19 cellular contexts compared by ENCODE assay signal in genomic region chr3:125262155-125262554, GRCh38. TPM values are rescaled to one million over a fixed set of nuclear protein-coding genes. Genes with fewer than 3 reads are reported as not detected.
DNase-seq lines count a peak whose midpoint lies in the region; ATAC-seq, FAIRE-seq and TF ChIP-seq lines count a peak whose summit lies in the region.
"Had no signal": no experiment of that assay in that cellular context is flagged by ENCODE, and none has a peak within 500 bp of the region (broad histone marks: within the 10 kb centered on the region; RNA-seq: fewer than 3 reads in every experiment).

No MANE protein-coding gene starts in this region.

- TF ChIP-seq POLR2A in HepG2 (IDR thresholded peaks at IDR 0.05; ENCODE audit: insufficient read depth in 1 of 2, low read depth in 2 of 2, low read length in 2 of 2) (no peak), body of pancreas (IDR thresholded peaks at IDR 0.05) (no peak)

- FAIRE-seq in HepG2 (lab: Jason Lieb, UNC) = no peak
- FAIRE-seq: G401.6, H1 had no signal

- BruUV-seq in HepG2 (replicated peaks; lab: Mats Ljungman, UMichigan) = no TSS peak

- no peak for ATAC-seq in HepG2
- no peak for ATAC-seq in body of pancreas
- ATAC-seq in HG03139 (IDR thresholded peaks at IDR 0.05; ENCODE audit: unreplicated experiment) = no peak

- TF ChIP-seq RAD21 in liver (IDR thresholded peaks at IDR 0.05) (no peak), HepG2 (CRISPR knock-in tag; IDR thresholded peaks at IDR 0.05) (no peak)

- no peaks in the 10 kb centered on the region for H3K9me3 ChIP-seq in liver (ENCODE audit: control insufficient read depth in 4 of 4, low read length in 3 of 4)
- no peaks in the 10 kb centered on the region for H3K9me3 ChIP-seq in HepG2 (ENCODE audit: low read length)
- no peaks in the 10 kb centered on the region for H3K9me3 ChIP-seq in adipocyte (ENCODE audit: control insufficient read depth, low read length)
- no peaks in the 10 kb centered on the region for H3K9me3 ChIP-seq in body of pancreas
- H3K9me3 ChIP-seq: BE2C had no signal

- H3K27me3 ChIP-seq in liver (ENCODE audit: control insufficient read depth in 4 of 4, insufficient read depth in 4 of 4, low read length in 3 of 4) (no peaks in the 10 kb centered on the region), HepG2 (ENCODE audit: control insufficient read depth in 1 of 2, insufficient read depth in 2 of 2, low read length in 2 of 2) (no peaks in the 10 kb centered on the region), adipocyte (replicated peaks; ENCODE audit: control insufficient read depth, insufficient read depth, low read length) (no peaks in the 10 kb centered on the region), body of pancreas (no peaks in the 10 kb centered on the region)
- H3K27me3 ChIP-seq: BE2C had no signal

- no peak for DNase-seq in HepG2 (ENCODE audit: low spot score)
- peak; percentile 46 for DNase-seq in adipocyte (ENCODE audit: low read depth)
- DNase-seq in fibroblast of the aortic adventitia (ENCODE audit: low read depth) = peak; percentile 46
- DNase-seq in SHP77 (lab: John Stamatoyannopoulos, UW) = no peak
- no peak for DNase-seq in body of pancreas
- DNase-seq: 8988T; BE2C; CD4-positive, alpha-beta memory T cell; DMS153; DMS79 treated with DMSO at 0.1 percent for 48 hours; EL; HCEC 1CT; HFFc6 had no signal

- H3K4me3 ChIP-seq in liver (ENCODE audit: low read depth in 1 of 3, low read length in 3 of 3) (no peak overlapping the region), HepG2 (replicated peaks in 1 of 3; ENCODE audit: insufficient read depth in 1 of 3, low read depth in 2 of 3, low read length in 3 of 3) (no peak overlapping the region), adipocyte (ENCODE audit: low read length) (no peak overlapping the region), fibroblast of the aortic adventitia (ENCODE audit: low read depth, low read length) (no peak overlapping the region), body of pancreas (no peak overlapping the region)

- POLR2A ChIA-PET in HepG2 (lab: Yijun Ruan, JAX) = no interaction called here

- intact Hi-C loops in HepG2 (cut with micrococcal nuclease; ENCODE audit: unreplicated experiment) = no loop called here
- intact Hi-C loops in body of pancreas (cut with DNase I) = no loop called here

- WGBS in liver = 39% methylated on average over 1 of the region's 1 CpG
- 91% methylated on average over 1 of the region's 1 CpG for WGBS in HepG2 (ENCODE audit: low lambda C conversion rate)
- 69 to 81% methylated on average over 1 of the region's 1 CpG for WGBS in body of pancreas, 2 donors

- no peak overlapping the region for H3K4me2 ChIP-seq in HepG2 (ENCODE audit: low read depth, low read length)

- H3K9ac ChIP-seq in liver (ENCODE audit: low read depth in 1 of 2, low read length in 2 of 2) (no peak overlapping the region), HepG2 (ENCODE audit: insufficient read depth, low read depth, low read length) (no peak overlapping the region), adipocyte (ENCODE audit: low read length) (peak overlapping the region; percentile 44)

- no peaks in the 10 kb centered on the region for H3K79me2 ChIP-seq in HepG2 (ENCODE audit: insufficient read depth, low read length)

- H3K36me3 ChIP-seq in liver (ENCODE audit: control insufficient read depth in 4 of 4, insufficient read depth in 3 of 4, low read depth in 1 of 4, low read length in 3 of 4) = peaks cover 0 to 3% (median 0%) of the 10 kb centered on the region in 4 donors
- peaks cover 2 to 9% of the 10 kb centered on the region in 2 experiments; a peak in 1 of 5 replicates for H3K36me3 ChIP-seq in HepG2 (replicated peaks in 1 of 2; ENCODE audit: control insufficient read depth in 1 of 2, insufficient read depth in 2 of 2, low read length in 2 of 2)
- peaks cover 3% of the 10 kb centered on the region for H3K36me3 ChIP-seq in adipocyte (ENCODE audit: control insufficient read depth, insufficient read depth, low read length, severe bottlenecking)
- no peaks in the 10 kb centered on the region for H3K36me3 ChIP-seq in body of pancreas (replicated peaks in 1 of 2; ENCODE audit: insufficient read depth in 1 of 2, low read depth in 2 of 2)

- in situ Hi-C loops in HepG2 (cut with HindIII; ENCODE audit: extremely low pct_ligation_motif_present, low pct_unique_long_range_greater_than_20kb) = no loop called here

- CTCF ChIA-PET in HepG2 (lab: Yijun Ruan, JAX; ENCODE audit: low intra/inter-chr PET ratio, low total read pairs) = no interaction called here

- H4K20me1 ChIP-seq in HepG2 (ENCODE audit: insufficient read depth, low read length) = no peaks in the 10 kb centered on the region

- TF ChIP-seq CTCF in liver (IDR thresholded peaks at IDR 0.05; ENCODE audit: low read depth, low read length, missing input control) = no peak
- no peak for TF ChIP-seq CTCF in HepG2 (CRISPR knock-in tag; IDR thresholded peaks at IDR 0.05)
- TF ChIP-seq CTCF in fibroblast of the aortic adventitia (IDR thresholded peaks at IDR 0.05; ENCODE audit: insufficient read depth, low read length) = no peak
- no peak for TF ChIP-seq CTCF in body of pancreas (IDR thresholded peaks at IDR 0.05)

- no peak overlapping the region for H2AFZ ChIP-seq in HepG2 (ENCODE audit: low read length)

- TF ChIP-seq EP300 in HepG2 (IDR thresholded peaks at IDR 0.05; ENCODE audit: low read depth in 2 of 2, low read length in 2 of 2) (no peak), HepG2 (CRISPR knock-in tag; IDR thresholded peaks at IDR 0.05; ENCODE audit: borderline replicate concordance) (no peak)

- peaks cover 0 to 3% (median 0%) of the 10 kb centered on the region in 4 donors for H3K4me1 ChIP-seq in liver (ENCODE audit: control insufficient read depth in 4 of 4, insufficient read depth in 4 of 4, low read length in 3 of 4)
- peaks cover 10% of the 10 kb centered on the region for H3K4me1 ChIP-seq in HepG2 (ENCODE audit: insufficient read depth, low read length)
- peaks cover 8% of the 10 kb centered on the region for H3K4me1 ChIP-seq in adipocyte (ENCODE audit: control insufficient read depth, insufficient read depth, low read length)
- H3K4me1 ChIP-seq in body of pancreas = no peaks in the 10 kb centered on the region

- no peak overlapping the region for H3K27ac ChIP-seq in liver (ENCODE audit: low read depth in 1 of 2, low read length in 2 of 2)
- H3K27ac ChIP-seq in HepG2 (ENCODE audit: extremely low read length, insufficient read depth, low read length) = no peak overlapping the region
- no peak overlapping the region for H3K27ac ChIP-seq in body of pancreas
- H3K27ac ChIP-seq: C4-2B, HL-60 had no signal

TF ChIP-seq in liver, 16 proteins besides CTCF, POLR2A, EP300 and RAD21:
- TF ChIP-seq HNF4A (conservative IDR thresholded peaks at IDR 0.05) (peak; percentile 66 to 69), JUND (IDR thresholded peaks at IDR 0.05) (no peak)

TF ChIP-seq in HepG2, 621 proteins besides CTCF, POLR2A, EP300 and RAD21 (continues in another document):
- TF ChIP-seq PPARG (CRISPR knock-in tag; conservative IDR thresholded peaks at IDR 0.05) (no peak), MYPOP (CRISPR knock-in tag; IDR thresholded peaks at IDR 0.05) (no peak), EEA1 (CRISPR knock-in tag; IDR thresholded peaks at IDR 0.05; ENCODE audit: borderline replicate concordance) (no peak), PHB2 (IDR thresholded peaks at IDR 0.05; ENCODE audit: partially characterized antibody) (no peak), ZNF747 (CRISPR knock-in tag; IDR thresholded peaks at IDR 0.05; ENCODE audit: borderline replicate concordance) (no peak)

RNA-seq across cellular contexts. Expression of gene SLC12A8, which starts 49.6 kb away (rescaled TPM):
- total RNA-seq in liver = 10 to 100 TPM in 1 of 2 donors, 1 to 10 TPM in 1; 2.7 to 20.3 TPM
- 1 to 10 TPM; 3.5 to 7.4 TPM for polyA plus RNA-seq in liver
- 0.13 and 0.71 TPM in 2 replicates for total RNA-seq in HepG2 (2016; rRNA removed; fragmentation: Illumina TruSeq; extraction: Trizol)
- total RNA-seq in HepG2 (2016; cell fraction: cytosol; rRNA removed; fragmentation: Illumina TruSeq; extraction: Trizol; ENCODE audit: low read depth) = 0.18 and 0.40 TPM in 2 replicates
- 0.33 and 0.52 TPM in 2 replicates for total RNA-seq in HepG2 (2016; cell fraction: insoluble cytoplasmic fraction; rRNA removed; fragmentation: Illumina TruSeq; extraction: Trizol)
- 0.10 and 0.34 TPM in 2 replicates for total RNA-seq in HepG2 (2016; cell fraction: membrane; rRNA removed; fragmentation: Illumina TruSeq; extraction: Trizol)
- 0.56 and 0.65 TPM in 2 replicates for total RNA-seq in HepG2 (2016; cell fraction: nucleus; rRNA removed; fragmentation: Illumina TruSeq; extraction: Trizol)
- polyA plus RNA-seq in HepG2 (2011; rRNA removed) = 0.44 and 0.55 TPM in 2 replicates
- 0.16 and 0.17 TPM in 2 replicates for polyA plus RNA-seq in HepG2 (2011; cell fraction: cytosol; rRNA removed)
- polyA plus RNA-seq in HepG2 (2011; cell fraction: nucleus; rRNA removed) = 0.14 and 0.79 TPM in 2 replicates
- polyA plus RNA-seq in HepG2 (2012) = 0.24 TPM in 1 of 2 replicates, not detected in the other
- polyA plus RNA-seq in HepG2 (2016; cell fraction: cytosol; fragmentation: Illumina TruSeq; extraction: Trizol; ENCODE audit: low read depth) = 0.03 TPM in 1 of 2 replicates, not detected in the other
- 0.13 TPM in 1 of 2 replicates, not detected in the other for polyA plus RNA-seq in HepG2 (2016; cell fraction: insoluble cytoplasmic fraction; fragmentation: Illumina TruSeq; extraction: Trizol; ENCODE audit: low read depth)
- polyA plus RNA-seq in HepG2 (2016; cell fraction: membrane; fragmentation: Illumina TruSeq; extraction: Trizol; ENCODE audit: low read depth) = 0.14 TPM in 1 of 2 replicates, not detected in the other
- polyA plus RNA-seq in HepG2 (2016; cell fraction: nucleus; fragmentation: Illumina TruSeq; extraction: Trizol; ENCODE audit: insufficient read depth, low read depth) = 0.73 and 1.4 TPM in 2 replicates
- polyA minus RNA-seq in HepG2 (2011; rRNA and poly(A)+ RNA removed; ENCODE audit: low replicate concordance) = 1.2 and 6.6 TPM in 2 replicates
- polyA minus RNA-seq in HepG2 (2011; cell fraction: cytosol; rRNA and poly(A)+ RNA removed) = not detected in 2 replicates
- 0.62 and 0.90 TPM in 2 replicates for polyA minus RNA-seq in HepG2 (2011; cell fraction: nucleus; rRNA and poly(A)+ RNA removed)
- total RNA-seq in fibroblast of the aortic adventitia (ENCODE audit: low replicate concordance) = 13.4 and 15.5 TPM in 2 replicates
- 10 to 100 TPM; 10.1 to 30.0 TPM for total RNA-seq in body of pancreas
- total RNA-seq: CD4-positive, alpha-beta memory T cell had no signal
- polyA plus RNA-seq: CD4-positive, alpha-beta memory T cell had no signal

Comparison
In these comparisons a context has a peak if more than half of its experiments do, and no peak if none do; other contexts are left out.
1. DNase-seq: peak in adipocyte (single experiment) and fibroblast of the aortic adventitia (single experiment); none in HepG2 (single experiment), SHP77 (0 of 2) and body of pancreas (0 of 4).